Comparison of ENCODE assay signal across 27 cellular contexts in the genomic region with DNA sequence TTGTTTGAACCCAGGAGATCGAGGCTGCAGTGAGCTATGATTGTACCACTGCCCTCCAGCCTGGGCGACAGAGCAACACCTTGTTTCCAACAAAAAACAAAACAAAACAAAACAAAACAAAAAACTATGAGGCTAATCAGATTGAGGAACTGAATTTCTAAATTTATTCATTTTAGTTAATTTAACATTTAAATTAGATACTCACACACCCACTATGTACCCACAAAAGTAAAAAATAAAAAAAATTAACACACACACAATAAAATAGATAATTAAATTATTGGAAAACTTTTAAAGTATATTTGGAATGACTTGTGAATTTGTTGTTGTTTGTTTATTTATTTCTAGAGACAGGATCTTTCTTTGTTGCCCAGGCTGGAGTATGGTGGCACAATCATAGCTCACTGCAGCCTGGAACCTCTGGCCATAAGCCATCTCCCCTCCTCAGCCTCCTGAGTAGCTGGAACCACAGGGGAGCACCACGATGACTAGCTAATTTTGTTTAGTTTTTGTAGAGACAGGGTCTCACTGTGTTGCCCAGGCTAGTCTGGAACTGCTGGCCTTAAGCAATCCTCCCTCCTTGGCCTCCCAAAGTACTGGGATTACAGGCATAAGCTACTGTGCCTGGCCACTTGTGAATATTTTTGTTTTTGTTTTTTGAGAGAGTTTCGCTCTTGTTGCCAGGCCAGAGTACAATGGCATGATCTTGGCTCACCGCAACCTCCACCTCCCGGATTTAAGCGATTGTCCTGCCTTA. TPM values are rescaled to one million over a fixed set of nuclear protein-coding genes. Genes with fewer than 3 reads are reported as not detected.
DNase-seq lines count a peak whose midpoint lies in the region; ATAC-seq and TF ChIP-seq lines count a peak whose summit lies in the region.
"Had no signal": no experiment of that assay in that cellular context is flagged by ENCODE, and none has a peak within 500 bp of the region (broad histone marks: within the 10 kb centered on the region; RNA-seq: fewer than 3 reads in every experiment).

No MANE protein-coding gene starts in this region.

- H3K9me2 ChIP-seq in GM23338 (ENCODE audit: insufficient read depth) = no peaks in the 10 kb centered on the region
- H3K9me2 ChIP-seq in hepatocyte (replicated peaks; ENCODE audit: insufficient read depth) = no peaks in the 10 kb centered on the region

- H4K91ac ChIP-seq in trophoblast cell (ENCODE audit: low read depth, low read length) = peak overlapping the region; percentile 24

- H2AFZ ChIP-seq in GM23338 (no peak overlapping the region), hepatocyte (no peak overlapping the region), trophoblast cell (ENCODE audit: insufficient read depth, low read length, poor library complexity) (no peak overlapping the region)

- no peak overlapping the region for H3K9ac ChIP-seq in trophoblast cell (ENCODE audit: low read length)
- H3K9ac ChIP-seq: KMS-11 had no signal

- H3K18ac ChIP-seq in trophoblast cell (ENCODE audit: low read length) = no peak overlapping the region

- intact Hi-C loops in CD8-positive, alpha-beta T cell (cut with DNase I, micrococcal nuclease) = loop anchor here in 1 of 2 experiments (5.0 to 10.0 kb wide), 2 partner anchors 292 to 664 kb away; a partner anchor contains a TSS

- H4K12ac ChIP-seq in trophoblast cell (ENCODE audit: low read depth, low read length) = peak overlapping the region; percentile 70

- CTCF ChIA-PET in CD8-positive, alpha-beta T cell (lab: Charles Lee) = interaction anchor here (1.0 kb wide), 1 partner anchor 24 kb away, joined by 4 read pairs; no protein-coding TSS in a partner anchor

- H3K4me2 ChIP-seq in GM23338 (no peak overlapping the region), hepatocyte (peak overlapping the region; percentile 68), trophoblast cell (ENCODE audit: low read length) (no peak overlapping the region)
- H3K4me2 ChIP-seq: KMS-11 had no signal

- no peaks in the 10 kb centered on the region for H4K20me1 ChIP-seq in GM23338 (replicated peaks; ENCODE audit: insufficient read depth)
- H4K20me1 ChIP-seq in hepatocyte (ENCODE audit: insufficient read depth, poor library complexity, severe bottlenecking) = no peaks in the 10 kb centered on the region

- H3K14ac ChIP-seq in trophoblast cell (ENCODE audit: low read length) = no peak overlapping the region

- H3K4me3 ChIP-seq in GM23338 (no peak overlapping the region), RWPE2 (ENCODE audit: severe bottlenecking) (no peak overlapping the region), hepatocyte (no peak overlapping the region), trophoblast cell (ENCODE audit: low read depth, low read length) (no peak overlapping the region)
- no peak overlapping the region for H3K4me3 ChIP-seq in CD8-positive, alpha-beta T cell (ENCODE audit: low read depth, low read length)
- H3K4me3 ChIP-seq: suprapubic skin had no signal

- no peaks in the 10 kb centered on the region for H3F3A ChIP-seq in GM23338 (replicated peaks; ENCODE audit: low read depth)

- no peak overlapping the region; the same call in 1 of the 2 replicates for H3K27ac Mint-ChIP-seq in GM23338
- H3K27ac Mint-ChIP-seq in CD8-positive, alpha-beta T cell = no peak overlapping the region
- H3K27ac Mint-ChIP-seq: activated CD4-positive, alpha-beta T cell treated with anti-CD3 and anti-CD28 coated beads, Interleukin-2, amount 10 ng/mL, durations not matched to agents 24 days and 14 days; activated naive CD4-positive, alpha-beta T cell treated with anti-CD3 and anti-CD28 coated beads for 36 hours; CD14-positive monocyte had no signal

- ATAC-seq in GM23338 (no peak), RWPE2 (ENCODE audit: low read depth) (no peak), HG03442 (IDR thresholded peaks at IDR 0.05; ENCODE audit: unreplicated experiment) (no peak)
- ATAC-seq in CD8-positive, alpha-beta T cell = no peak
- ATAC-seq: stimulated activated naive B cell treated with anti-CD40 and anti-IgM and Interleukin-4, amounts not matched to agents 10 μg/mL and 1 μg/mL and 100 μg/mL, for 72 hours had no signal

- no peak overlapping the region for H4K8ac ChIP-seq in trophoblast cell (ENCODE audit: low read depth, low read length)

- H3K4ac ChIP-seq in trophoblast cell (ENCODE audit: low read depth, low read length) = no peak overlapping the region

- 89% methylated on average over 7 of the region's 7 CpGs for WGBS in hepatocyte (ENCODE audit: low lambda C conversion rate, missing lambda C conversion rate)
- no CpG with 5 or more reads among the region's 7 CpGs for WGBS in trophoblast cell (ENCODE audit: extremely low coverage, insufficient coverage, insufficient read length)

- no peak overlapping the region for H3K4me3 Mint-ChIP-seq in GM23338
- no peak overlapping the region for H3K4me3 Mint-ChIP-seq in CD8-positive, alpha-beta T cell
- H3K4me3 Mint-ChIP-seq: activated CD4-positive, alpha-beta T cell treated with anti-CD3 and anti-CD28 coated beads, Interleukin-2, amount 10 ng/mL, durations not matched to agents 24 days and 14 days; activated naive CD4-positive, alpha-beta T cell treated with anti-CD3 and anti-CD28 coated beads for 36 hours; CD14-positive monocyte had no signal

- H2BK120ac ChIP-seq in trophoblast cell (ENCODE audit: insufficient read depth, low read length, poor library complexity) = peak overlapping the region; percentile 38

- POLR2A ChIA-PET in CD8-positive, alpha-beta T cell (lab: Charles Lee) = no interaction called here

- peak overlapping the region; percentile 81 for H3K27ac ChIP-seq in GM23338 (ENCODE audit: low read depth)
- peak overlapping the region; percentile 86 for H3K27ac ChIP-seq in RWPE2 (ENCODE audit: poor library complexity, severe bottlenecking)
- H3K27ac ChIP-seq in hepatocyte = peak overlapping the region; percentile 78
- H3K27ac ChIP-seq in trophoblast cell (ENCODE audit: low read depth, low read length) = peak overlapping the region; percentile 58
- H3K27ac ChIP-seq in CD8-positive, alpha-beta T cell (ENCODE audit: low read depth, low read length) = no peak overlapping the region
- H3K27ac ChIP-seq: KMS-11, right atrium auricular region, suprapubic skin had no signal

- TF ChIP-seq CTCF in GM23338 (conservative IDR thresholded peaks at IDR 0.05; ENCODE audit: low read depth in 2 of 2) = no peak
- no peak for TF ChIP-seq CTCF in RWPE2 (IDR thresholded peaks at IDR 0.05; ENCODE audit: poor library complexity, severe bottlenecking)
- TF ChIP-seq CTCF in hepatocyte (IDR thresholded peaks at IDR 0.05; ENCODE audit: poor library complexity) = no peak
- no peak for TF ChIP-seq CTCF in CD8-positive, alpha-beta T cell (IDR thresholded peaks at IDR 0.05)

- H2AK5ac ChIP-seq in trophoblast cell (ENCODE audit: low read length) = no peak overlapping the region

- H3K27me3 ChIP-seq in GM23338 (ENCODE audit: insufficient read depth) (no peaks in the 10 kb centered on the region), RWPE2 (ENCODE audit: insufficient read depth, poor library complexity, severe bottlenecking) (no peaks in the 10 kb centered on the region), hepatocyte (no peaks in the 10 kb centered on the region), trophoblast cell (ENCODE audit: insufficient read depth, low read length) (no peaks in the 10 kb centered on the region)
- H3K27me3 ChIP-seq in CD8-positive, alpha-beta T cell (ENCODE audit: insufficient read depth, low read length) = no peaks in the 10 kb centered on the region
- H3K27me3 ChIP-seq: right atrium auricular region, suprapubic skin had no signal

- H3K23ac ChIP-seq in trophoblast cell (ENCODE audit: low read length) = no peak overlapping the region

- H3K4me1 ChIP-seq in GM23338 (ENCODE audit: insufficient read depth) = 0 out of 2 replicates have a peak, but pooled peaks cover 3% of the 10 kb centered on the region
- H3K4me1 ChIP-seq in RWPE2 (ENCODE audit: insufficient read depth, poor library complexity, severe bottlenecking) = peaks cover 10% of the 10 kb centered on the region
- no peaks in the 10 kb centered on the region for H3K4me1 ChIP-seq in hepatocyte (ENCODE audit: insufficient read depth)
- H3K4me1 ChIP-seq in trophoblast cell (ENCODE audit: control insufficient read depth in 1 of 2, insufficient read depth in 2 of 2, low read length in 2 of 2) = no peaks in the 10 kb centered on the region
- peaks cover 16% of the 10 kb centered on the region for H3K4me1 ChIP-seq in CD8-positive, alpha-beta T cell (ENCODE audit: insufficient read depth, low read length)
- H3K4me1 ChIP-seq: right atrium auricular region, suprapubic skin had no signal

- no peaks in the 10 kb centered on the region for H3K36me3 Mint-ChIP-seq in GM23338 (ENCODE audit: low read depth)
- no peaks in the 10 kb centered on the region for H3K36me3 Mint-ChIP-seq in CD8-positive, alpha-beta T cell
- H3K36me3 Mint-ChIP-seq: CD14-positive monocyte; stimulated activated naive B cell treated with anti-CD40 and anti-IgM and Interleukin-4, amounts not matched to agents 10 μg/mL and 1 μg/mL and 100 μg/mL, for 72 hours had no signal

- H3K36me3 ChIP-seq in GM23338 (ENCODE audit: insufficient read depth) (no peaks in the 10 kb centered on the region), RWPE2 (ENCODE audit: low read depth) (no peaks in the 10 kb centered on the region), hepatocyte (replicated peaks; ENCODE audit: insufficient read depth, low read depth) (no peaks in the 10 kb centered on the region), trophoblast cell (ENCODE audit: control insufficient read depth in 1 of 2, insufficient read depth in 2 of 2, low read length in 2 of 2) (no peaks in the 10 kb centered on the region)
- no peaks in the 10 kb centered on the region for H3K36me3 ChIP-seq in CD8-positive, alpha-beta T cell (ENCODE audit: insufficient read depth, low read length)
- H3K36me3 ChIP-seq: right atrium auricular region, suprapubic skin had no signal

- H3K9me3 Mint-ChIP-seq in GM23338 = no peaks in the 10 kb centered on the region; the same call in 1 of the 3 replicates
- H3K9me3 Mint-ChIP-seq in CD8-positive, alpha-beta T cell = no peaks in the 10 kb centered on the region
- H3K9me3 Mint-ChIP-seq: activated CD4-positive, alpha-beta T cell treated with anti-CD3 and anti-CD28 coated beads, Interleukin-2, amount 10 ng/mL, durations not matched to agents 24 days and 14 days; activated naive CD4-positive, alpha-beta T cell treated with anti-CD3 and anti-CD28 coated beads for 36 hours; stimulated activated naive B cell treated with anti-CD40 and anti-IgM and Interleukin-4, amounts not matched to agents 10 μg/mL and 1 μg/mL and 100 μg/mL, for 72 hours had no signal

- H3K79me2 ChIP-seq in GM23338 (replicated peaks; ENCODE audit: insufficient read depth) (no peaks in the 10 kb centered on the region), hepatocyte (no peaks in the 10 kb centered on the region), trophoblast cell (ENCODE audit: control insufficient read depth, insufficient read depth, low read length, poor library complexity) (no peaks in the 10 kb centered on the region)

- DNase-seq in GM23338 (ENCODE audit: low spot score) = no peak
- DNase-seq in RWPE2 (ENCODE audit: low spot score) = no peak
- no peak for DNase-seq in hepatocyte (ENCODE audit: low spot score)
- peak in 1 of 2 donors; percentile 9 for DNase-seq in trophoblast cell
- DNase-seq in activated CD4-positive, alpha-beta T cell treated with anti-CD3 and anti-CD28 coated beads for 1 hour = no peak
- no peak for DNase-seq in CD8-positive, alpha-beta T cell
- DNase-seq: activated CD4-positive, alpha-beta T cell treated with anti-CD3 and anti-CD28 coated beads, Interleukin-2, amount 10 ng/mL, durations not matched to agents 24 days and 14 days; activated naive CD4-positive, alpha-beta T cell treated with anti-CD3 and anti-CD28 coated beads for 36 hours; caudate nucleus; head of caudate nucleus; MV-4-11; naive thymus-derived CD4-positive, alpha-beta T cell; NCI-H146; NCI-H510A treated with DMSO at 0.1 percent for 48 hours; stimulated activated CD4-positive, alpha-beta T cell treated with anti-CD3 and anti-CD28 coated beads, Interleukin-12 subunit alpha, Interleukin-12 subunit beta, amount 100 ng/mL, for 4 hours; stimulated activated CD4-positive, alpha-beta T cell treated with anti-CD3 and anti-CD28 coated beads, Interleukin-4, amount 100 ng/mL, for 24 hours; stimulated activated naive B cell treated with anti-CD40 and anti-IgM and Interleukin-4, amounts not matched to agents 10 μg/mL and 1 μg/mL and 100 μg/mL, for 72 hours; T-helper 2 cell had no signal

- H3K9me3 ChIP-seq in RWPE2 (ENCODE audit: severe bottlenecking) = no peaks in the 10 kb centered on the region
- no peaks in the 10 kb centered on the region for H3K9me3 ChIP-seq in hepatocyte (ENCODE audit: low read depth)
- no peaks in the 10 kb centered on the region for H3K9me3 ChIP-seq in trophoblast cell (ENCODE audit: insufficient read depth, low read depth, low read length)
- no peaks in the 10 kb centered on the region for H3K9me3 ChIP-seq in CD8-positive, alpha-beta T cell (ENCODE audit: low read length)
- H3K9me3 ChIP-seq: right atrium auricular region, suprapubic skin had no signal

- peaks cover 10% of the 10 kb centered on the region for H3K4me1 Mint-ChIP-seq in GM23338
- peaks cover 22% of the 10 kb centered on the region for H3K4me1 Mint-ChIP-seq in CD8-positive, alpha-beta T cell (ENCODE audit: low read depth)

- H3K79me1 ChIP-seq in trophoblast cell (ENCODE audit: low read length) = peaks cover 7% of the 10 kb centered on the region

- H2BK5ac ChIP-seq in trophoblast cell (ENCODE audit: low read depth, low read length, poor library complexity) = peak overlapping the region; percentile 2

- no peaks in the 10 kb centered on the region for H3K27me3 Mint-ChIP-seq in GM23338 (ENCODE audit: insufficient read depth, low read depth, poor library complexity)
- H3K27me3 Mint-ChIP-seq in CD8-positive, alpha-beta T cell (ENCODE audit: low read depth) = no peaks in the 10 kb centered on the region
- H3K27me3 Mint-ChIP-seq: activated CD4-positive, alpha-beta T cell treated with anti-CD3 and anti-CD28 coated beads, Interleukin-2, amount 10 ng/mL, durations not matched to agents 24 days and 14 days; naive thymus-derived CD4-positive, alpha-beta T cell had no signal

- H2BK12ac ChIP-seq in trophoblast cell (ENCODE audit: low read length) = no peak overlapping the region

RNA-seq across cellular contexts. Expression of a gene that starts 9.8 kb away (rescaled TPM):
- 1.2 and 1.5 TPM in 2 replicates for total RNA-seq in GM23338 (2014; rRNA removed; shearing (Covaris generic))
- polyA plus RNA-seq in GM23338 (2016; fragmentation: Nextera tagmentation; extraction: Ambion mirVana) (0.68 and 0.70 TPM in 2 replicates), hepatocyte (not detected in 2 replicates)
- 0.08 and 0.33 TPM in 2 replicates for total RNA-seq in hepatocyte
- polyA plus RNA-seq in trophoblast cell (2013) = 0.07 and 0.11 TPM in 2 replicates
- under 1 TPM; 0.43 to 0.56 TPM for total RNA-seq in CD8-positive, alpha-beta T cell
- total RNA-seq: dermis microvascular lymphatic vessel endothelial cell, endothelial cell of umbilical vein, HT1080, mesenteric fat pad had no signal
- polyA plus RNA-seq: CD14-positive monocyte, endothelial cell of umbilical vein had no signal
